Comparison of ENCODE assay signal across 1 cellular context in the genomic region with DNA sequence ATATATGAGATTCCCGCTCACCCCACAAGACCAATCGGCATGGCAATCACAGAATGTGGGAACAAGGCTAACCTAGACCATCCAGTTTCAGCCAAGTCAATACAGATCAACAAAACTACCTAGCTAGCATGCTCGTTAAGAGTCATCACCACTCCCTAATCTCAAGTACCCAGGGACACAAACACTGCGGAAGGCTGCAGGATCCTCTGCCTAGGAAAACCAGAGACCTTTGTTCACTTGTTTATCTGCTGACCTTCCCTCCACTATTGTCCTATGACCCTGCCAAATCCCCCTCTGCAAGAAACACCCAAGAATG.
TF ChIP-seq lines count a peak whose summit lies in the region.

No MANE protein-coding gene starts in this region.

TF ChIP-seq in K562, 482 proteins besides CTCF, POLR2A, EP300 and RAD21:
- peak; percentile 15 for TF ChIP-seq SP2 (IDR thresholded peaks at IDR 0.05; ENCODE audit: extremely low read depth, low read depth, low read length, poor library complexity, severe bottlenecking)
